In genomic region chr4:123555500-123556273, GRCh38 we compare ENCODE assay signal across 7 cellular contexts.
A peak's percentile ranks its signal among the peaks of the same experiment; 100 is the strongest.
DNase-seq lines count a peak whose midpoint lies in the region; ATAC-seq and TF ChIP-seq lines count a peak whose summit lies in the region.

No MANE protein-coding gene starts in this region.

- DNase-seq in Kasumi-1 (lab: John Stamatoyannopoulos, UW) (peak; percentile 74 to 75), astrocyte of the spinal cord (ENCODE audit: low read depth, low spot score) (peak; percentile 98), inferior parietal cortex (ENCODE audit: extremely low spot score) (peak; percentile 28), smooth muscle cell (lab: John Stamatoyannopoulos, UW; ENCODE audit: unreplicated experiment) (peak; percentile 13)

- H3K79me2 ChIP-seq in smooth muscle cell (ENCODE audit: low read depth), result no peaks in the 10 kb centered on the region

- peak overlapping the region; percentile 60 for H2AFZ ChIP-seq in smooth muscle cell (ENCODE audit: low read depth)

- no peak overlapping the region for H3K9ac ChIP-seq in smooth muscle cell (ENCODE audit: low read depth)

- H4K20me1 ChIP-seq in smooth muscle cell (ENCODE audit: low read depth), result no peaks in the 10 kb centered on the region

- no peak for ATAC-seq in GM21381 (IDR thresholded peaks at IDR 0.05; ENCODE audit: unreplicated experiment)
- ATAC-seq in HG03039 (IDR thresholded peaks at IDR 0.05; ENCODE audit: unreplicated experiment), result no peak
- no peak for ATAC-seq in HG02885 (IDR thresholded peaks at IDR 0.05; ENCODE audit: poor library complexity, unreplicated experiment)

- H3K27ac ChIP-seq in smooth muscle cell (ENCODE audit: low read depth), result peak overlapping the region; percentile 67

- no peaks in the 10 kb centered on the region for H3K36me3 ChIP-seq in smooth muscle cell (ENCODE audit: low read depth)

- H3K4me3 ChIP-seq in astrocyte of the spinal cord (ENCODE audit: low read depth, low read length), result no peak overlapping the region
- peak overlapping the region; percentile 0 for H3K4me3 ChIP-seq in smooth muscle cell

- no peaks in the 10 kb centered on the region for H3K27me3 ChIP-seq in smooth muscle cell (ENCODE audit: low read depth)

- peak overlapping the region; percentile 78 for H3K4me2 ChIP-seq in smooth muscle cell

- in situ Hi-C loops in astrocyte of the spinal cord (cut with HindIII; ENCODE audit: low sequenced_read_pairs), result no loop called here

- H3K9me3 ChIP-seq in smooth muscle cell (replicated peaks; ENCODE audit: low read depth), result no peaks in the 10 kb centered on the region

- TF ChIP-seq CTCF in astrocyte of the spinal cord (IDR thresholded peaks at IDR 0.05; ENCODE audit: low read depth, low read length), result no peak
- no peak for TF ChIP-seq CTCF in smooth muscle cell (IDR thresholded peaks at IDR 0.05; ENCODE audit: borderline replicate concordance, insufficient read depth, poor library complexity, severe bottlenecking)

- peaks cover 9% of the 10 kb centered on the region for H3F3A ChIP-seq in smooth muscle cell (ENCODE audit: low read depth)

- 13% methylated on average over 10 of the region's 10 CpGs for WGBS in smooth muscle cell (ENCODE audit: low lambda C conversion rate)

- H3K4me1 ChIP-seq in smooth muscle cell (ENCODE audit: low read depth), result peaks cover 27% of the 10 kb centered on the region

Comparison
In these comparisons a context has a peak if more than half of its experiments do, and no peak if none do; other contexts are left out.
1. DNase-seq: peak in every context shown above with its lines; median percentile 98 in astrocyte of the spinal cord; 74 in Kasumi-1; 28 in inferior parietal cortex; 13 in smooth muscle cell.